In genomic region chr16:81616321-81617020, GRCh38 we compare ENCODE assay signal across 8 cellular contexts.
DNase-seq lines count a peak whose midpoint lies in the region; ATAC-seq and TF ChIP-seq lines count a peak whose summit lies in the region.

No MANE protein-coding gene starts in this region.

- peak; percentile 82 for DNase-seq in GM12865 (ENCODE audit: low read depth)
- DNase-seq in RWPE1 (ENCODE audit: low spot score), result no peak
- peak in 34 of 51 donors; percentile 5 to 77 (median 46) for DNase-seq in hypothalamus (lab: John Stamatoyannopoulos, UW)
- peak; percentile 47 for DNase-seq in stimulated activated CD4-positive, alpha-beta T cell treated with anti-CD3 and anti-CD28 coated beads, Interleukin-2, amount 100 ng/mL, for 4 hours (ENCODE audit: low read depth)
- no peak for DNase-seq in PC-3

- H3K27me3 Mint-ChIP-seq in activated naive CD4-positive, alpha-beta T cell treated with anti-CD3 and anti-CD28 coated beads, Interleukin-2, amount 50 U/mL, for 24 hours, result no peaks in the 10 kb centered on the region

- ATAC-seq in HG02610 (IDR thresholded peaks at IDR 0.05; ENCODE audit: unreplicated experiment) (peak; percentile 81), GM21360 (IDR thresholded peaks at IDR 0.05; ENCODE audit: unreplicated experiment) (no peak), PC-3 (no peak; the same call in 1 of the 2 replicates)

- CTCF ChIA-PET in RWPE1 (lab: Yijun Ruan, JAX) (interaction anchor here (0.7 kb wide), 1 partner anchor 136 kb away, joined by 6 read pairs; no protein-coding TSS in a partner anchor), PC-3 (lab: Charles Lee) (no interaction called here)

- H3K4me2 ChIP-seq in PC-3 (ENCODE audit: low read length), result no peak overlapping the region

- peaks cover 57% of the 10 kb centered on the region for H3K79me2 ChIP-seq in PC-3 (ENCODE audit: low read length)

- peaks cover 11% of the 10 kb centered on the region for H3K4me1 Mint-ChIP-seq in activated naive CD4-positive, alpha-beta T cell treated with anti-CD3 and anti-CD28 coated beads, Interleukin-2, amount 50 U/mL, for 24 hours

- BruUV-seq in PC-3 (replicated peaks; lab: Mats Ljungman, UMichigan), result no TSS peak

- TF ChIP-seq CTCF in GM12865 (IDR thresholded peaks at IDR 0.05; ENCODE audit: insufficient read depth, low read depth, low read length, missing control alignments), result no peak
- TF ChIP-seq CTCF in RWPE1 (conservative IDR thresholded peaks at IDR 0.05; ENCODE audit: low read depth), result no peak
- no peak for TF ChIP-seq CTCF in PC-3 (conservative IDR thresholded peaks at IDR 0.05; ENCODE audit: low read depth, low read length)

- no peaks in the 10 kb centered on the region for H3K27me3 ChIP-seq in PC-3 (ENCODE audit: low read length)

- H3K27ac ChIP-seq in RWPE1, result peak overlapping the region; percentile 22
- no peak overlapping the region for H3K27ac ChIP-seq in PC-3 (ENCODE audit: low read length)

- intact Hi-C loops in PC-3 (cut with micrococcal nuclease), result no loop called here

- H2AFZ ChIP-seq in PC-3 (ENCODE audit: low read length), result no peak overlapping the region

- no peaks in the 10 kb centered on the region for H3K9me3 Mint-ChIP-seq in activated naive CD4-positive, alpha-beta T cell treated with anti-CD3 and anti-CD28 coated beads, Interleukin-2, amount 50 U/mL, for 24 hours

- POLR2A ChIA-PET in RWPE1 (lab: Yijun Ruan, JAX; ENCODE audit: low non-redundant PET), result no interaction called here
- POLR2A ChIA-PET in PC-3 (lab: Charles Lee; ENCODE audit: unreplicated experiment), result no interaction called here

- H4K20me1 ChIP-seq in PC-3 (ENCODE audit: low read length), result no peaks in the 10 kb centered on the region

- H3K4me3 Mint-ChIP-seq in activated naive CD4-positive, alpha-beta T cell treated with anti-CD3 and anti-CD28 coated beads, Interleukin-2, amount 50 U/mL, for 24 hours, result peak overlapping the region; percentile 50

- H3K4me1 ChIP-seq in PC-3 (ENCODE audit: insufficient read depth, low read length), result no peaks in the 10 kb centered on the region

- H3K9me2 ChIP-seq in PC-3 (replicated peaks; ENCODE audit: low read length), result no peaks in the 10 kb centered on the region

- H3K4me3 ChIP-seq in GM12865 (ENCODE audit: low read depth, low read length), result no peak overlapping the region
- H3K4me3 ChIP-seq in PC-3 (ENCODE audit: low read length), result no peak overlapping the region

- no peaks in the 10 kb centered on the region for H3F3A ChIP-seq in PC-3 (ENCODE audit: low read length, unreplicated experiment)

- no peak overlapping the region for H3K9ac ChIP-seq in PC-3 (ENCODE audit: low read length)

- no peaks in the 10 kb centered on the region for H3K9me3 ChIP-seq in PC-3 (ENCODE audit: low read length)

- H3K36me3 Mint-ChIP-seq in activated naive CD4-positive, alpha-beta T cell treated with anti-CD3 and anti-CD28 coated beads, Interleukin-2, amount 50 U/mL, for 24 hours, result no peaks in the 10 kb centered on the region

- peaks cover 12% of the 10 kb centered on the region; the same call in 1 of the 2 replicates for H3K36me3 ChIP-seq in PC-3 (ENCODE audit: low read depth, low read length)

- no peak overlapping the region for H3K27ac Mint-ChIP-seq in activated naive CD4-positive, alpha-beta T cell treated with anti-CD3 and anti-CD28 coated beads, Interleukin-2, amount 50 U/mL, for 24 hours

Comparison
In these comparisons a context has a peak if more than half of its experiments do, and no peak if none do; other contexts are left out.
1. DNase-seq: peak in GM12865 (single experiment), hypothalamus (34 of 51) and stimulated activated CD4-positive, alpha-beta T cell treated with anti-CD3 and anti-CD28 coated beads, Interleukin-2, amount 100 ng/mL, for 4 hours (single experiment); none in RWPE1 (single experiment) and PC-3 (single experiment).